Comparison of ENCODE assay signal across 22 cellular contexts in genomic region chr13:63741029-63741813, GRCh38.
DNase-seq lines count a peak whose midpoint lies in the region; ATAC-seq, FAIRE-seq and TF ChIP-seq lines count a peak whose summit lies in the region.
"Had no signal": no experiment of that assay in that cellular context is flagged by ENCODE, and none has a peak within 500 bp of the region (broad histone marks: within the 10 kb centered on the region; RNA-seq: fewer than 3 reads in every experiment).

No MANE protein-coding gene starts in this region.

- H3K9ac ChIP-seq in H1 (replicated peaks in 1 of 4; ENCODE audit: extremely low read depth in 1 of 4, low read depth in 3 of 4, low read length in 3 of 4) = no peak overlapping the region
- no peak overlapping the region for H3K9ac ChIP-seq in neuronal stem cell (ENCODE audit: low read depth, low read length, poor library complexity)

- intact Hi-C loops in Right ventricle myocardium superior (cut with DNase I) (no loop called here), upper lobe of right lung (cut with DNase I) (no loop called here)

- TF ChIP-seq CTCF in right atrium auricular region (IDR thresholded peaks at IDR 0.05) (no peak), H1 (IDR thresholded peaks at IDR 0.05; ENCODE audit: control extremely low read depth in 1 of 3, insufficient read depth in 1 of 3, low read depth in 1 of 3, low read length in 3 of 3) (no peak), upper lobe of right lung (IDR thresholded peaks at IDR 0.05) (no peak)

- H3K18ac ChIP-seq in H1 (ENCODE audit: extremely low read depth, low read length) (no peak overlapping the region), neuronal stem cell (ENCODE audit: low read length) (no peak overlapping the region)

- H3K79me2 ChIP-seq in H1 (ENCODE audit: control insufficient read depth in 1 of 2, insufficient read depth in 2 of 2, low read length in 2 of 2) = no peaks in the 10 kb centered on the region

- H2BK15ac ChIP-seq in H1 (ENCODE audit: low read length) (no peak overlapping the region), neuronal stem cell (ENCODE audit: low read length) (no peak overlapping the region)

- H3K23ac ChIP-seq in H1 (ENCODE audit: insufficient read length) (no peak overlapping the region), neuronal stem cell (ENCODE audit: low read depth, low read length, poor library complexity) (no peak overlapping the region)

- no peaks in the 10 kb centered on the region for H3K79me1 ChIP-seq in H1 (ENCODE audit: low read depth, low read length)
- no peaks in the 10 kb centered on the region for H3K79me1 ChIP-seq in neuronal stem cell (ENCODE audit: low read depth, low read length)

- no peaks in the 10 kb centered on the region for H4K20me1 ChIP-seq in H1 (replicated peaks in 1 of 2; ENCODE audit: control insufficient read depth in 1 of 2, insufficient read depth in 2 of 2, low read length in 2 of 2)

- H4K8ac ChIP-seq in H1 (ENCODE audit: extremely low read depth, insufficient read depth, low read length) = peak overlapping the region; percentile 25; the same call in 1 of the 2 replicates
- no peak overlapping the region for H4K8ac ChIP-seq in neuronal stem cell (ENCODE audit: low read depth, low read length)

- ATAC-seq in Right ventricle myocardium superior (ENCODE audit: poor library complexity) (no peak), upper lobe of right lung (no peak)

- no peak overlapping the region for H3K4me2 ChIP-seq in H1 (ENCODE audit: insufficient read depth in 1 of 2, low read depth in 2 of 2, low read length in 2 of 2)
- no peak overlapping the region for H3K4me2 ChIP-seq in neuronal stem cell (ENCODE audit: insufficient read depth, low read length, poor library complexity, severe bottlenecking)

- POLR2A ChIA-PET in H1 (lab: Charles Lee; ENCODE audit: partially characterized antibody) = no interaction called here

- no peak overlapping the region for H2BK20ac ChIP-seq in H1 (ENCODE audit: low read length)

- H3K9me3 ChIP-seq in right atrium auricular region (no peaks in the 10 kb centered on the region), H1 (ENCODE audit: insufficient read depth in 2 of 2, low read depth in 1 of 2, low read length in 1 of 2) (peaks cover 0 to 22% of the 10 kb centered on the region in 2 experiments; a peak in 2 of 4 replicates), neuronal stem cell (replicated peaks in 1 of 2; ENCODE audit: control insufficient read depth in 2 of 2, insufficient read depth in 1 of 2, low read depth in 1 of 2, low read length in 2 of 2) (no peaks in the 10 kb centered on the region), upper lobe of right lung (no peaks in the 10 kb centered on the region)
- H3K9me3 ChIP-seq: SJSA1 had no signal

- TF ChIP-seq POLR2A in H1 (IDR thresholded peaks at IDR 0.05; ENCODE audit: control extremely low read depth in 1 of 2, low read depth in 2 of 2, low read length in 2 of 2) = no peak

- H3K36me3 ChIP-seq in right atrium auricular region (no peaks in the 10 kb centered on the region), H1 (ENCODE audit: control insufficient read depth in 2 of 4, insufficient read depth in 4 of 4, low read length in 3 of 4) (no peaks in the 10 kb centered on the region), neuronal stem cell (replicated peaks in 1 of 2; ENCODE audit: control insufficient read depth in 2 of 2, insufficient read depth in 2 of 2, low read length in 2 of 2) (no peaks in the 10 kb centered on the region), upper lobe of right lung (no peaks in the 10 kb centered on the region)
- H3K36me3 ChIP-seq: SJSA1 had no signal

- TF ChIP-seq RAD21 in H1 (IDR thresholded peaks at IDR 0.05 in 1 of 2, conservative IDR thresholded peaks at IDR 0.05 in 1 of 2; ENCODE audit: low read depth in 2 of 2, low read length in 2 of 2) = no peak

- no peak overlapping the region for H2BK12ac ChIP-seq in H1 (ENCODE audit: low read depth, low read length)
- no peak overlapping the region for H2BK12ac ChIP-seq in neuronal stem cell (ENCODE audit: low read length)

- H3K27me3 ChIP-seq in right atrium auricular region = no peaks in the 10 kb centered on the region
- H3K27me3 ChIP-seq in H1 (replicated peaks in 1 of 4; ENCODE audit: control insufficient read depth in 3 of 4, extremely low read depth in 1 of 4, insufficient read depth in 3 of 4, low read length in 3 of 4) = no peaks in the 10 kb centered on the region
- H3K27me3 ChIP-seq in neuronal stem cell (ENCODE audit: control insufficient read depth in 3 of 3, insufficient read depth in 3 of 3, low read depth in 1 of 3, low read length in 3 of 3) = no peaks in the 10 kb centered on the region
- no peaks in the 10 kb centered on the region for H3K27me3 ChIP-seq in upper lobe of right lung
- H3K27me3 ChIP-seq: SJSA1 had no signal

- H4K5ac ChIP-seq in H1 (ENCODE audit: insufficient read length, low read depth, low read length) = no peak overlapping the region

- 94% methylated on average over 12 of the region's 36 CpGs; no CpG with 5 or more reads in 1 of the 2 experiments for WGBS in H1 (ENCODE audit: extremely low coverage in 1 of 2, insufficient coverage in 1 of 2, insufficient read length in 1 of 2, insufficient replicate concordance in 2 of 2, low coverage in 1 of 2, low lambda C conversion rate in 2 of 2, missing lambda C conversion rate in 1 of 2), 2 experiments
- WGBS in neuronal stem cell (ENCODE audit: extremely low coverage in 2 of 2, insufficient read length in 2 of 2, insufficient replicate concordance in 1 of 2), 2 donors = no CpG with 5 or more reads among the region's 36 CpGs

- H2AK5ac ChIP-seq in H1 (ENCODE audit: low read depth, low read length) = no peak overlapping the region
- peak overlapping the region; percentile 46 for H2AK5ac ChIP-seq in neuronal stem cell (ENCODE audit: low read depth, low read length)

- H3K23me2 ChIP-seq in H1 (ENCODE audit: low read depth, low read length) = no peaks in the 10 kb centered on the region

- DNase-seq in Right ventricle myocardium superior (peak; percentile 9), right atrium auricular region (ENCODE audit: low spot score) (no peak), H1 (ENCODE audit: low read depth in 1 of 2, low spot score in 2 of 2) (no peak), neuronal stem cell (ENCODE audit: low spot score) (no peak), upper lobe of right lung (peak; percentile 44), HUDEP-2 (lab: John Stamatoyannopoulos, UW; ENCODE audit: unreplicated experiment in 76 of 76) (no peak)
- DNase-seq in activated naive CD4-positive, alpha-beta T cell treated with anti-CD3 and anti-CD28 coated beads, Interleukin-2, amount 50 U/mL, for 16 hours = no peak
- DNase-seq: DMS53, GDM1, GOT3, MV-4-11, NCI-H1105 treated with DMSO at 0.1 percent for 48 hours, NCI-H2081, NCI-H2171, NCI-H524 treated with DMSO at 0.1 percent for 48 hours, NCI-H82, OCI-M1 had no signal

- H3K27ac ChIP-seq in right atrium auricular region (no peak overlapping the region), H1 (ENCODE audit: low read depth, low read length) (no peak overlapping the region), neuronal stem cell (replicated peaks; ENCODE audit: low read length) (no peak overlapping the region), upper lobe of right lung (no peak overlapping the region)
- H3K27ac ChIP-seq: C4-2B, SJSA1 had no signal

- no peak for TF ChIP-seq EP300 in H1 (IDR thresholded peaks at IDR 0.05; ENCODE audit: borderline replicate concordance in 1 of 2, low read depth in 2 of 2, low read length in 2 of 2)

- no peak overlapping the region for H2AFZ ChIP-seq in H1 (ENCODE audit: low read length)
- H2AFZ ChIP-seq in neuronal stem cell (ENCODE audit: low read length) = no peak overlapping the region

- H3K4ac ChIP-seq in H1 (replicated peaks; ENCODE audit: insufficient read length, low read depth, low read length) (no peak overlapping the region), neuronal stem cell (ENCODE audit: low read length) (no peak overlapping the region)

- H2BK5ac ChIP-seq in H1 (ENCODE audit: low read depth, low read length) = no peak overlapping the region
- no peak overlapping the region for H2BK5ac ChIP-seq in neuronal stem cell (ENCODE audit: low read length)

- CTCF ChIA-PET in H1 (lab: Charles Lee; ENCODE audit: partially characterized antibody) = interaction anchor here (0.7 kb wide), 1 partner anchor 1220 kb away, joined by 3 read pairs; no protein-coding TSS in a partner anchor

- no peak overlapping the region for H2BK120ac ChIP-seq in H1 (replicated peaks; ENCODE audit: low read depth, low read length)
- H2BK120ac ChIP-seq in neuronal stem cell (ENCODE audit: low read depth, low read length) = no peak overlapping the region

- H4K91ac ChIP-seq in H1 (replicated peaks; ENCODE audit: insufficient read length, low read length) = no peak overlapping the region
- no peak overlapping the region for H4K91ac ChIP-seq in neuronal stem cell (ENCODE audit: low read depth, low read length, poor library complexity)

- no peak for FAIRE-seq in H1 (lab: Jason Lieb, UNC)
- FAIRE-seq: A204.1, GM19239, RCC 7860 had no signal

- H3K14ac ChIP-seq in H1 (ENCODE audit: insufficient read length) (no peak overlapping the region), neuronal stem cell (ENCODE audit: low read length) (no peak overlapping the region)

- no peak overlapping the region for H3K56ac ChIP-seq in H1 (replicated peaks; ENCODE audit: insufficient read length, low read depth, low read length)

- no peaks in the 10 kb centered on the region for H3K4me1 ChIP-seq in right atrium auricular region
- no peaks in the 10 kb centered on the region for H3K4me1 ChIP-seq in H1 (replicated peaks in 1 of 4; ENCODE audit: control insufficient read depth in 3 of 4, insufficient read depth in 4 of 4, low read length in 3 of 4)
- H3K4me1 ChIP-seq in neuronal stem cell (ENCODE audit: control insufficient read depth in 2 of 2, insufficient read depth in 1 of 2, low read depth in 1 of 2, low read length in 2 of 2) = no peaks in the 10 kb centered on the region
- no peaks in the 10 kb centered on the region for H3K4me1 ChIP-seq in upper lobe of right lung
- H3K4me1 ChIP-seq: SJSA1 had no signal

- H3K4me3 ChIP-seq in right atrium auricular region (no peak overlapping the region), H1 (ENCODE audit: extremely low read depth in 1 of 4, insufficient read depth in 2 of 4, low read depth in 3 of 4, low read length in 4 of 4) (no peak overlapping the region), neuronal stem cell (ENCODE audit: low read length in 2 of 2) (no peak overlapping the region), upper lobe of right lung (no peak overlapping the region)
- H3K4me3 ChIP-seq: SJSA1 had no signal

TF ChIP-seq in H1, 55 proteins besides CTCF, POLR2A, EP300 and RAD21 (continues in another document):
- TF ChIP-seq ATF3 (IDR thresholded peaks at IDR 0.05; ENCODE audit: insufficient read depth, low read depth, low read length) (no peak), TEAD4 (IDR thresholded peaks at IDR 0.05; ENCODE audit: low read depth, low read length) (no peak)

Comparison
In these comparisons a context has a peak if more than half of its experiments do, and no peak if none do; other contexts are left out.
1. DNase-seq: peak in Right ventricle myocardium superior (single experiment) and upper lobe of right lung (single experiment); none in right atrium auricular region (single experiment), H1 (0 of 2), neuronal stem cell (single experiment), HUDEP-2 (0 of 76) and activated naive CD4-positive, alpha-beta T cell treated with anti-CD3 and anti-CD28 coated beads, Interleukin-2, amount 50 U/mL, for 16 hours (single experiment).